17 cellular contexts compared by ENCODE assay signal in the genomic region with DNA sequence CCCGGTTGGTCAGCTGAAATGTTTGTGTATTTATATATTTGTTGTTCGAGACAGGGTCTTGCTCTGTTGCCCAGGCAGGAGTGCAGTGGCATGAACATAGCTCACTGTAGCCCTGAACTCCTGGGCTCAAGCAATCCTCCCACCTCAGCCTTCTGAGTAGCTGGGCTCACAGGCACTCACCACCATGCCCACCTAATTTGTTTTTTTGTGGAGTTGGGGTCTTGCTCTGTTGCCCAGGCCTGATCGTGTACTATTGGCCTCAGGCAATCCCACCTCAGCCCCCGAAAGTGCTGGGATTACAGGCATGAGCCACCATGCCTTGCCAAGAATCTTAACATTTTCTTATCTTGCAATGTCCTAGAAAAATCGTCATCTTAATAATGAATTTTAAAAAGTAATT. TPM values are rescaled to one million over a fixed set of nuclear protein-coding genes. Genes with fewer than 3 reads are reported as not detected.
A peak's percentile ranks its signal among the peaks of the same experiment; 100 is the strongest.
DNase-seq lines count a peak whose midpoint lies in the region; ATAC-seq and TF ChIP-seq lines count a peak whose summit lies in the region.
"Had no signal": no experiment of that assay in that cellular context is flagged by ENCODE, and none has a peak within 500 bp of the region (broad histone marks: within the 10 kb centered on the region; RNA-seq: fewer than 3 reads in every experiment).

No MANE protein-coding gene starts in this region.

- no peak for DNase-seq in activated T-cell treated with anti-CD3 and anti-CD28 coated beads, Interleukin-2, amount 50 U/mL, for 72 hours
- DNase-seq in activated T-cell treated with anti-CD3 and anti-CD28 coated beads, Interleukin-2, amount 50 U/mL, for 48 hours = no peak
- DNase-seq in activated naive CD8-positive, alpha-beta T cell treated with anti-CD3 and anti-CD28 coated beads, Interleukin-2, amount 10 ng/mL, durations not matched to agents 7 days and 5 days = no peak
- DNase-seq in osteocyte (ENCODE audit: extremely low spot score, unreplicated experiment) (no peak), esophagus squamous epithelium (lab: John Stamatoyannopoulos, UW) (no peak), cerebellar cortex (ENCODE audit: low spot score) (no peak)
- no peak for DNase-seq in naive thymus-derived CD8-positive, alpha-beta T cell
- DNase-seq: dermis blood vessel endothelial cell, GM23248, mesenchymal stem cell, NCI-H1105 treated with DMSO at 0.1 percent for 48 hours, NCI-H2171 treated with DMSO at 0.1 percent for 48 hours, NCI-H82, RPMI8226 had no signal

- no peaks in the 10 kb centered on the region for H3K27me3 Mint-ChIP-seq in activated T-cell treated with anti-CD3 and anti-CD28 coated beads, Interleukin-2, amount 50 U/mL, for 72 hours (ENCODE audit: low read depth)
- no peaks in the 10 kb centered on the region for H3K27me3 Mint-ChIP-seq in activated naive CD8-positive, alpha-beta T cell treated with anti-CD3 and anti-CD28 coated beads, Interleukin-2, amount 10 ng/mL, durations not matched to agents 7 days and 5 days
- H3K27me3 Mint-ChIP-seq in osteocyte (ENCODE audit: unreplicated experiment) = no peaks in the 10 kb centered on the region
- no peaks in the 10 kb centered on the region for H3K27me3 Mint-ChIP-seq in naive thymus-derived CD8-positive, alpha-beta T cell

- no peak for ATAC-seq in activated T-cell treated with anti-CD3 and anti-CD28 coated beads, Interleukin-2, amount 50 U/mL, for 72 hours (replicated peaks in 1 of 2)
- no peak for ATAC-seq in activated naive CD8-positive, alpha-beta T cell treated with anti-CD3 and anti-CD28 coated beads, Interleukin-2, amount 10 ng/mL, durations not matched to agents 7 days and 5 days (ENCODE audit: low read depth)
- no peak for ATAC-seq in naive thymus-derived CD8-positive, alpha-beta T cell

- intact Hi-C loops in esophagus squamous epithelium (cut with DNase I) = no loop called here

- H3K4me3 ChIP-seq in HEK293 (ENCODE audit: low read depth, low read length) (no peak overlapping the region), esophagus squamous epithelium (no peak overlapping the region)
- H3K4me3 ChIP-seq: esophagus muscularis mucosa, GM23248 had no signal

- no peaks in the 10 kb centered on the region for H3K9me3 Mint-ChIP-seq in activated T-cell treated with anti-CD3 and anti-CD28 coated beads, Interleukin-2, amount 50 U/mL, for 72 hours
- H3K9me3 Mint-ChIP-seq in activated naive CD8-positive, alpha-beta T cell treated with anti-CD3 and anti-CD28 coated beads, Interleukin-2, amount 10 ng/mL, durations not matched to agents 7 days and 5 days = no peaks in the 10 kb centered on the region
- H3K9me3 Mint-ChIP-seq in osteocyte (ENCODE audit: unreplicated experiment) = no peaks in the 10 kb centered on the region
- no peaks in the 10 kb centered on the region for H3K9me3 Mint-ChIP-seq in naive thymus-derived CD8-positive, alpha-beta T cell

- peaks cover 20 to 52% of the 10 kb centered on the region in 2 donors for H3K36me3 Mint-ChIP-seq in activated T-cell treated with anti-CD3 and anti-CD28 coated beads, Interleukin-2, amount 50 U/mL, for 72 hours (ENCODE audit: insufficient read depth in 2 of 2)
- peaks cover 43% of the 10 kb centered on the region for H3K36me3 Mint-ChIP-seq in activated naive CD8-positive, alpha-beta T cell treated with anti-CD3 and anti-CD28 coated beads, Interleukin-2, amount 10 ng/mL, durations not matched to agents 7 days and 5 days
- peaks cover 49% of the 10 kb centered on the region for H3K36me3 Mint-ChIP-seq in osteocyte (ENCODE audit: unreplicated experiment)
- H3K36me3 Mint-ChIP-seq in naive thymus-derived CD8-positive, alpha-beta T cell = peaks cover 9 to 56% (median 21%) of the 10 kb centered on the region in 3 donors

- 83 to 85% methylated on average over 5 of the region's 5 CpGs for WGBS in esophagus squamous epithelium, 2 donors

- H3K27me3 ChIP-seq in esophagus squamous epithelium = no peaks in the 10 kb centered on the region
- H3K27me3 ChIP-seq: esophagus muscularis mucosa had no signal

- peaks cover 5% of the 10 kb centered on the region; the same call in 1 of the 2 replicates for H3K4me1 ChIP-seq in HEK293 (ENCODE audit: control insufficient read depth, insufficient read depth, low read length)
- peaks cover 0 to 43% (median 24%) of the 10 kb centered on the region in 3 donors for H3K4me1 ChIP-seq in esophagus squamous epithelium

- H3K9me3 ChIP-seq in HEK293 (ENCODE audit: control insufficient read depth, insufficient read depth, low read depth, low read length) (no peaks in the 10 kb centered on the region), esophagus squamous epithelium (no peaks in the 10 kb centered on the region)
- H3K9me3 ChIP-seq: esophagus muscularis mucosa, neutrophil had no signal

- no peak for TF ChIP-seq POLR2A in esophagus squamous epithelium (IDR thresholded peaks at IDR 0.05)

- H3K4me1 Mint-ChIP-seq in activated T-cell treated with anti-CD3 and anti-CD28 coated beads, Interleukin-2, amount 50 U/mL, for 72 hours (ENCODE audit: low read depth) = peaks cover 76% of the 10 kb centered on the region
- H3K4me1 Mint-ChIP-seq in activated naive CD8-positive, alpha-beta T cell treated with anti-CD3 and anti-CD28 coated beads, Interleukin-2, amount 10 ng/mL, durations not matched to agents 7 days and 5 days = peaks cover 61% of the 10 kb centered on the region
- peaks cover 34% of the 10 kb centered on the region for H3K4me1 Mint-ChIP-seq in osteocyte (ENCODE audit: unreplicated experiment)
- peaks cover 28 to 68% (median 66%) of the 10 kb centered on the region in 4 donors for H3K4me1 Mint-ChIP-seq in naive thymus-derived CD8-positive, alpha-beta T cell

- no peak for TF ChIP-seq CTCF in HEK293 (tag by site-specific recombination; IDR thresholded peaks at IDR 0.05)
- TF ChIP-seq CTCF in osteocyte (IDR thresholded peaks at IDR 0.05) = no peak
- no peak for TF ChIP-seq CTCF in esophagus squamous epithelium (IDR thresholded peaks at IDR 0.05)

- POLR2A ChIA-PET in HEK293 (lab: Yijun Ruan, JAX) = no interaction called here
- POLR2A ChIA-PET in activated naive CD8-positive, alpha-beta T cell treated with anti-CD3 and anti-CD28 coated beads, Interleukin-2, amount 10 ng/mL, durations not matched to agents 7 days and 5 days (lab: Charles Lee) = interaction anchor here (0.9 kb wide), 1 partner anchor 345 kb away, joined by 3 read pairs; no protein-coding TSS in a partner anchor
- POLR2A ChIA-PET in naive thymus-derived CD8-positive, alpha-beta T cell (lab: Charles Lee) = no interaction called here

- H3K27ac Mint-ChIP-seq in activated T-cell treated with anti-CD3 and anti-CD28 coated beads, Interleukin-2, amount 50 U/mL, for 72 hours = peak overlapping the region; percentile 96
- peak overlapping the region; percentile 34 for H3K27ac Mint-ChIP-seq in activated naive CD8-positive, alpha-beta T cell treated with anti-CD3 and anti-CD28 coated beads, Interleukin-2, amount 10 ng/mL, durations not matched to agents 7 days and 5 days
- no peak overlapping the region for H3K27ac Mint-ChIP-seq in osteocyte (ENCODE audit: unreplicated experiment)
- H3K27ac Mint-ChIP-seq in naive thymus-derived CD8-positive, alpha-beta T cell = peak overlapping the region in 5 of 10 donors; percentile 52 to 90 (median 57)

- CTCF ChIA-PET in HEK293 (lab: Yijun Ruan, JAX) = interaction anchor here (0.7 kb wide), 1 partner anchor 49 kb away, joined by 3 read pairs; no protein-coding TSS in a partner anchor

- H3K27ac ChIP-seq in HEK293 (ENCODE audit: extremely low read depth, low read depth, low read length) = no peak overlapping the region
- no peak overlapping the region for H3K27ac ChIP-seq in esophagus squamous epithelium
- H3K27ac ChIP-seq: esophagus muscularis mucosa, GM23248, neutrophil had no signal

- peak overlapping the region; percentile 87 to 98 for H3K4me3 Mint-ChIP-seq in activated T-cell treated with anti-CD3 and anti-CD28 coated beads, Interleukin-2, amount 50 U/mL, for 72 hours
- no peak overlapping the region for H3K4me3 Mint-ChIP-seq in activated naive CD8-positive, alpha-beta T cell treated with anti-CD3 and anti-CD28 coated beads, Interleukin-2, amount 10 ng/mL, durations not matched to agents 7 days and 5 days
- H3K4me3 Mint-ChIP-seq in osteocyte (ENCODE audit: unreplicated experiment) = peak overlapping the region; percentile 40
- peak overlapping the region in 1 of 10 donors; percentile 22 for H3K4me3 Mint-ChIP-seq in naive thymus-derived CD8-positive, alpha-beta T cell

- H3K36me3 ChIP-seq in HEK293 (ENCODE audit: control insufficient read depth in 2 of 2, insufficient read depth in 1 of 2, low read length in 2 of 2) (peaks cover 27 to 51% of the 10 kb centered on the region in 2 experiments), esophagus squamous epithelium (peaks cover 0 to 49% (median 12%) of the 10 kb centered on the region in 3 donors)

TF ChIP-seq in HEK293, 187 proteins besides CTCF, POLR2A, EP300 and RAD21:
- TF ChIP-seq ZNF121 (tag by site-specific recombination; IDR thresholded peaks at IDR 0.05) = peak; percentile 99
- TF ChIP-seq ZNF302 (tag by site-specific recombination; IDR thresholded peaks at IDR 0.05; ENCODE audit: low read depth) = no peak

RNA-seq across cellular contexts. Expression of gene RAN, which starts 3.3 kb away (rescaled TPM):
- total RNA-seq in activated T-cell treated with anti-CD3 and anti-CD28 coated beads, Interleukin-2, amount 50 U/mL, for 72 hours = 1,000 to 10,000 TPM; 1,100 to 1,397 TPM
- 100 to 1,000 TPM; 798 to 821 TPM for total RNA-seq in activated naive CD8-positive, alpha-beta T cell treated with anti-CD3 and anti-CD28 coated beads, Interleukin-2, amount 10 ng/mL, durations not matched to agents 7 days and 5 days
- 471 and 474 TPM in 2 replicates for total RNA-seq in osteocyte
- total RNA-seq in naive thymus-derived CD8-positive, alpha-beta T cell = 100 to 1,000 TPM; 325 to 331 TPM
- polyA plus RNA-seq in naive thymus-derived CD8-positive, alpha-beta T cell = 100 to 1,000 TPM; 522 to 578 (median 572) TPM
- total RNA-seq in esophagus squamous epithelium = 100 to 1,000 TPM; 204 to 375 (median 325) TPM

RNA-seq across cellular contexts. Expression of gene STX2, which starts 36.1 kb away (rescaled TPM):
- 10 to 100 TPM; 11.9 to 13.2 TPM for total RNA-seq in activated T-cell treated with anti-CD3 and anti-CD28 coated beads, Interleukin-2, amount 50 U/mL, for 72 hours
- 10 to 100 TPM; 20.7 to 22.5 TPM for total RNA-seq in activated naive CD8-positive, alpha-beta T cell treated with anti-CD3 and anti-CD28 coated beads, Interleukin-2, amount 10 ng/mL, durations not matched to agents 7 days and 5 days
- total RNA-seq in osteocyte (32.0 and 36.5 TPM in 2 replicates), esophagus squamous epithelium (10 to 100 TPM in 1 of 4 donors, 1 to 10 TPM in 3; 1.2 to 14.1 (median 4.1) TPM)
- total RNA-seq in naive thymus-derived CD8-positive, alpha-beta T cell = 10 to 100 TPM; 29.4 to 29.9 TPM
- polyA plus RNA-seq in naive thymus-derived CD8-positive, alpha-beta T cell = 1 to 10 TPM; 6.7 to 9.3 (median 9.2) TPM
